Comparison of ENCODE assay signal across 18 cellular contexts in the genomic region with DNA sequence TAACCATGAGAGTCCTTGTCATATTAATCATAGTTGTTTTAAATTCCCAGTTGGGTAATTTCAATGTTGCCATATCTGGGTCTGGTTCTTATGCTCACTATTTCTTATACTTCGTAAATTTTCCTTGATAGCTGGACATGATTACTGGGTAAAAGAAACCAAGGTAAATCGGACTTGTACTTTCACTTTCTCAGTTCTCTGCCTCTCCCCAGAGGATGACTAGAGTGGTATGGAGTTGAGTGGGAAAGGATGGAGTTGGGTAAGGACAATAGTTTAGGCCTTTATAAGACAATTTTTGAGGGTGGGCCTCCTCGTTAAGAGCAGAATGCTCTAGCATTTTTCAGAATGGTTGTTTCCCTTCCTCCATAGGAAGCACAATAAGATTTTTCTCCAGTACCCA.
DNase-seq lines count a peak whose midpoint lies in the region; ATAC-seq and TF ChIP-seq lines count a peak whose summit lies in the region.
"Had no signal": no experiment of that assay in that cellular context is flagged by ENCODE, and none has a peak within 500 bp of the region (broad histone marks: within the 10 kb centered on the region; RNA-seq: fewer than 3 reads in every experiment).

No MANE protein-coding gene starts in this region.

- intact Hi-C loops in mammary epithelial cell (cut with micrococcal nuclease) = no loop called here
- intact Hi-C loops in MCF 10A (cut with micrococcal nuclease) = no loop called here

- dilution Hi-C loops in mammary epithelial cell (cut with HindIII; ENCODE audit: low sequenced_read_pairs) = no loop called here

- no peaks in the 10 kb centered on the region for H3K27me3 ChIP-seq in mammary epithelial cell (ENCODE audit: insufficient read depth, low read length)
- H3K27me3 ChIP-seq in endocrine pancreas (ENCODE audit: control insufficient read depth, insufficient read depth, low read length) = no peaks in the 10 kb centered on the region
- H3K27me3 ChIP-seq: MG63 had no signal

- H4K20me1 ChIP-seq in mammary epithelial cell (ENCODE audit: insufficient read depth, low read length) = no peaks in the 10 kb centered on the region

- no peak for ATAC-seq in GM21717 (IDR thresholded peaks at IDR 0.05; ENCODE audit: unreplicated experiment)
- ATAC-seq: T-cell had no signal

- H3K36me3 Mint-ChIP-seq in MCF 10A (ENCODE audit: insufficient read depth, unreplicated experiment) = no peaks in the 10 kb centered on the region
- no peaks in the 10 kb centered on the region for H3K36me3 Mint-ChIP-seq in activated naive CD4-positive, alpha-beta T cell treated with anti-CD3 and anti-CD28 coated beads, Interleukin-2, amount 10 ng/mL, durations not matched to agents 7 days and 5 days
- H3K36me3 Mint-ChIP-seq: CD14-positive monocyte, T-cell had no signal

- no peaks in the 10 kb centered on the region for H3K9me3 Mint-ChIP-seq in MCF 10A (ENCODE audit: unreplicated experiment)
- H3K9me3 Mint-ChIP-seq in activated naive CD4-positive, alpha-beta T cell treated with anti-CD3 and anti-CD28 coated beads, Interleukin-2, amount 10 ng/mL, durations not matched to agents 7 days and 5 days = no peaks in the 10 kb centered on the region
- H3K9me3 Mint-ChIP-seq: T-cell had no signal

- H2AFZ ChIP-seq in mammary epithelial cell (ENCODE audit: low read depth, low read length) = no peak overlapping the region
- H2AFZ ChIP-seq: PC-9 had no signal

- no peak overlapping the region for H3K4me3 Mint-ChIP-seq in MCF 10A (ENCODE audit: unreplicated experiment)
- no peak overlapping the region for H3K4me3 Mint-ChIP-seq in activated naive CD4-positive, alpha-beta T cell treated with anti-CD3 and anti-CD28 coated beads, Interleukin-2, amount 10 ng/mL, durations not matched to agents 7 days and 5 days
- H3K4me3 Mint-ChIP-seq: CD14-positive monocyte, T-cell had no signal

- CTCF ChIA-PET in mammary epithelial cell (lab: Charles Lee; ENCODE audit: low non-redundant PET) (interaction anchor here (0.6 kb wide), 1 partner anchor 250 kb away, joined by 3 read pairs; no protein-coding TSS in a partner anchor), MCF 10A (lab: Yijun Ruan, JAX) (interaction anchor here (1.0 kb wide), 1 partner anchor 11 kb away, joined by 6 read pairs; no protein-coding TSS in a partner anchor)
- CTCF ChIA-PET in activated naive CD4-positive, alpha-beta T cell treated with anti-CD3 and anti-CD28 coated beads, Interleukin-2, amount 10 ng/mL, durations not matched to agents 7 days and 5 days (lab: Charles Lee) = interaction anchor here (0.6 kb wide), 1 partner anchor 860 kb away, joined by 3 read pairs; no protein-coding TSS in a partner anchor

- H3K9ac ChIP-seq in mammary epithelial cell (ENCODE audit: insufficient read depth, low read length) (no peak overlapping the region), endocrine pancreas (ENCODE audit: control insufficient read depth, insufficient read depth, low read length) (no peak overlapping the region)

- H3K9me3 ChIP-seq in mammary epithelial cell (replicated peaks; ENCODE audit: insufficient read depth, low read length) (no peaks in the 10 kb centered on the region), endocrine pancreas (ENCODE audit: control insufficient read depth, low read length) (no peaks in the 10 kb centered on the region)
- H3K9me3 ChIP-seq: MG63 had no signal

- in situ Hi-C loops in mammary epithelial cell (cut with MboI; ENCODE audit: low sequenced_read_pairs in 2 of 2) = no loop called here

- H3K4me1 ChIP-seq in mammary epithelial cell (ENCODE audit: insufficient read depth, low read length) = peaks cover 12% of the 10 kb centered on the region
- H3K4me1 ChIP-seq in endocrine pancreas (ENCODE audit: control insufficient read depth, insufficient read depth, low read length) = no peaks in the 10 kb centered on the region

- no peaks in the 10 kb centered on the region for H3K79me2 ChIP-seq in mammary epithelial cell (ENCODE audit: insufficient read depth, low read length)

- H3K4me1 Mint-ChIP-seq in MCF 10A (ENCODE audit: insufficient read depth, unreplicated experiment) = peaks cover 10% of the 10 kb centered on the region
- no peaks in the 10 kb centered on the region for H3K4me1 Mint-ChIP-seq in activated naive CD4-positive, alpha-beta T cell treated with anti-CD3 and anti-CD28 coated beads, Interleukin-2, amount 10 ng/mL, durations not matched to agents 7 days and 5 days
- H3K4me1 Mint-ChIP-seq: CD14-positive monocyte, T-cell had no signal

- no peaks in the 10 kb centered on the region for H3K27me3 Mint-ChIP-seq in MCF 10A (ENCODE audit: insufficient read depth, unreplicated experiment)
- H3K27me3 Mint-ChIP-seq in activated naive CD4-positive, alpha-beta T cell treated with anti-CD3 and anti-CD28 coated beads, Interleukin-2, amount 10 ng/mL, durations not matched to agents 7 days and 5 days = no peaks in the 10 kb centered on the region
- H3K27me3 Mint-ChIP-seq: T-cell had no signal

- WGBS in mammary epithelial cell (ENCODE audit: low coverage, missing lambda C conversion rate) = 100% methylated on average over 3 of the region's 3 CpGs

- no peak overlapping the region for H3K27ac ChIP-seq in mammary epithelial cell (ENCODE audit: insufficient read depth, low read depth, low read length)
- H3K27ac ChIP-seq: PC-9 had no signal

- no peak overlapping the region for H3K27ac Mint-ChIP-seq in MCF 10A (ENCODE audit: low read depth, unreplicated experiment)
- H3K27ac Mint-ChIP-seq in activated naive CD4-positive, alpha-beta T cell treated with anti-CD3 and anti-CD28 coated beads, Interleukin-2, amount 10 ng/mL, durations not matched to agents 7 days and 5 days = no peak overlapping the region
- H3K27ac Mint-ChIP-seq: CD14-positive monocyte, T-cell had no signal

- H3K4me3 ChIP-seq in mammary epithelial cell (replicated peaks in 1 of 3; ENCODE audit: insufficient read depth in 1 of 3, low read depth in 2 of 3, low read length in 3 of 3) (no peak overlapping the region), endocrine pancreas (ENCODE audit: control insufficient read depth, insufficient read depth, low read length) (peak overlapping the region; percentile 47)
- H3K4me3 ChIP-seq: MG63, PC-9 had no signal

- H3K36me3 ChIP-seq in mammary epithelial cell (ENCODE audit: insufficient read depth, low read length) (no peaks in the 10 kb centered on the region), endocrine pancreas (ENCODE audit: control insufficient read depth, insufficient read depth, low read length) (no peaks in the 10 kb centered on the region)
- H3K36me3 ChIP-seq: MG63 had no signal

- H3K4me2 ChIP-seq in mammary epithelial cell (ENCODE audit: insufficient read depth, low read depth, low read length) = no peak overlapping the region
- H3K4me2 ChIP-seq: PC-9 had no signal

- BruUV-seq in mammary epithelial cell (replicated peaks; lab: Mats Ljungman, UMichigan) = no TSS peak
- BruUV-seq in MCF 10A (replicated peaks; lab: Mats Ljungman, UMichigan) = no TSS peak

- TF ChIP-seq CTCF in mammary epithelial cell (conservative IDR thresholded peaks at IDR 0.05 in 1 of 2, IDR thresholded peaks at IDR 0.05 in 1 of 2; ENCODE audit: extremely low read depth in 1 of 2, insufficient read depth in 1 of 2, low read depth in 1 of 2, low read length in 2 of 2) (no peak), MCF 10A (IDR thresholded peaks at IDR 0.05; ENCODE audit: unreplicated experiment) (no peak)

- POLR2A ChIA-PET in MCF 10A (lab: Yijun Ruan, JAX) = no interaction called here

- DNase-seq in mammary epithelial cell (peak; percentile 10), MCF 10A (ENCODE audit: unreplicated experiment) (no peak), OCI-M1 (lab: John Stamatoyannopoulos, UW) (peak; percentile 57), islet precursor cell (no peak), NCI-H2171 (lab: John Stamatoyannopoulos, UW) (no peak)
- no peak for DNase-seq in activated naive CD4-positive, alpha-beta T cell treated with anti-CD3 and anti-CD28 coated beads, Interleukin-2, amount 10 ng/mL, durations not matched to agents 7 days and 5 days
- DNase-seq: COR-L47; HCEC 1CT; MG63; NCI-H1092; NCI-H226; NCI-H526; NK-92 treated with Interleukin-12 subunit alpha and Interleukin-12 subunit beta, amount 100 ng/mL, for 24 hours; PC-9; T-cell had no signal

Comparison
In these comparisons a context has a peak if more than half of its experiments do, and no peak if none do; other contexts are left out.
1. DNase-seq: peak in mammary epithelial cell (single experiment) and OCI-M1 (single experiment); none in MCF 10A (single experiment), islet precursor cell (single experiment), NCI-H2171 (single experiment) and activated naive CD4-positive, alpha-beta T cell treated with anti-CD3 and anti-CD28 coated beads, Interleukin-2, amount 10 ng/mL, durations not matched to agents 7 days and 5 days (single experiment).